22 cellular contexts compared by ENCODE assay signal in genomic region chrX:51178352-51178751, GRCh38.
DNase-seq lines count a peak whose midpoint lies in the region; ATAC-seq, FAIRE-seq and TF ChIP-seq lines count a peak whose summit lies in the region.
"Had no signal": no experiment of that assay in that cellular context is flagged by ENCODE, and none has a peak within 500 bp of the region (broad histone marks: within the 10 kb centered on the region; RNA-seq: fewer than 3 reads in every experiment).

No MANE protein-coding gene starts in this region.

- TF ChIP-seq CTCF in endothelial cell of umbilical vein (IDR thresholded peaks at IDR 0.05; ENCODE audit: extremely low read depth in 1 of 2, insufficient read depth in 1 of 2, low read depth in 1 of 2, low read length in 2 of 2) (no peak), nephron (IDR thresholded peaks at IDR 0.05; ENCODE audit: unreplicated experiment in 3 of 3) (no peak)

- intact Hi-C loops in endothelial cell of umbilical vein (cut with micrococcal nuclease) = no loop called here

- H2AFZ ChIP-seq in endothelial cell of umbilical vein (ENCODE audit: low read depth, low read length) = no peak overlapping the region
- H2AFZ ChIP-seq: GM23248 had no signal

- no peaks in the 10 kb centered on the region for H4K20me1 ChIP-seq in endothelial cell of umbilical vein (replicated peaks; ENCODE audit: control insufficient read depth, extremely low read depth, insufficient read depth, low read length)

- H3K9me3 ChIP-seq in endothelial cell of umbilical vein (replicated peaks; ENCODE audit: control insufficient read depth, insufficient read depth, low read length) = no peaks in the 10 kb centered on the region
- H3K9me3 ChIP-seq: BLaER1, Caco-2 had no signal

- no peaks in the 10 kb centered on the region for H3K27me3 ChIP-seq in endothelial cell of umbilical vein (ENCODE audit: control insufficient read depth in 2 of 2, insufficient read depth in 2 of 2, low read length in 2 of 2)

- H3K9ac ChIP-seq in endothelial cell of umbilical vein (replicated peaks; ENCODE audit: extremely low read depth, insufficient read depth, low read length) = no peak overlapping the region
- H3K9ac ChIP-seq: BLaER1, GM23248 had no signal

- no peak overlapping the region for H3K27ac Mint-ChIP-seq in stimulated activated naive CD8-positive, alpha-beta T cell treated with anti-CD3 and anti-CD28 coated beads, Interleukin-15, amount 100 ng/mL, for 72 hours
- H3K27ac Mint-ChIP-seq in nephron = peak overlapping the region; percentile 9 to 77 (median 10)
- H3K27ac Mint-ChIP-seq: B cell; CD4-positive, CD25-positive, alpha-beta regulatory T cell; CD8-positive, alpha-beta T cell had no signal

- H3K27ac ChIP-seq in endothelial cell of umbilical vein (ENCODE audit: insufficient read depth, low read depth, low read length) = no peak overlapping the region
- H3K27ac ChIP-seq: BLaER1, C4-2B, GM23248 had no signal

- no peaks in the 10 kb centered on the region for H3K4me1 Mint-ChIP-seq in stimulated activated naive CD8-positive, alpha-beta T cell treated with anti-CD3 and anti-CD28 coated beads, Interleukin-15, amount 100 ng/mL, for 72 hours
- H3K4me1 Mint-ChIP-seq in nephron = peaks cover 5% of the 10 kb centered on the region
- H3K4me1 Mint-ChIP-seq: B cell; CD4-positive, CD25-positive, alpha-beta regulatory T cell had no signal

- no peak overlapping the region for H3K4me3 ChIP-seq in endothelial cell of umbilical vein (replicated peaks in 1 of 3; ENCODE audit: insufficient read depth in 1 of 3, low read depth in 1 of 3, low read length in 3 of 3)
- H3K4me3 ChIP-seq: BLaER1, GM12878, GM23248 had no signal

- no peak overlapping the region for H3K4me2 ChIP-seq in endothelial cell of umbilical vein (ENCODE audit: insufficient read depth, low read length)
- H3K4me2 ChIP-seq: BLaER1 had no signal

- H3K36me3 Mint-ChIP-seq in nephron (ENCODE audit: low read depth) = no peaks in the 10 kb centered on the region
- H3K36me3 Mint-ChIP-seq: CD4-positive, CD25-positive, alpha-beta regulatory T cell; CD8-positive, alpha-beta T cell had no signal

- H3K9me3 Mint-ChIP-seq in stimulated activated naive CD8-positive, alpha-beta T cell treated with anti-CD3 and anti-CD28 coated beads, Interleukin-15, amount 100 ng/mL, for 72 hours = no peaks in the 10 kb centered on the region
- peaks cover 2% of the 10 kb centered on the region for H3K9me3 Mint-ChIP-seq in nephron
- H3K9me3 Mint-ChIP-seq: CD8-positive, alpha-beta T cell had no signal

- no peak overlapping the region for H3K4me3 Mint-ChIP-seq in stimulated activated naive CD8-positive, alpha-beta T cell treated with anti-CD3 and anti-CD28 coated beads, Interleukin-15, amount 100 ng/mL, for 72 hours
- no peak overlapping the region for H3K4me3 Mint-ChIP-seq in nephron
- H3K4me3 Mint-ChIP-seq: B cell; CD4-positive, CD25-positive, alpha-beta regulatory T cell; CD8-positive, alpha-beta T cell had no signal

- no peaks in the 10 kb centered on the region for H3K27me3 Mint-ChIP-seq in stimulated activated naive CD8-positive, alpha-beta T cell treated with anti-CD3 and anti-CD28 coated beads, Interleukin-15, amount 100 ng/mL, for 72 hours
- no peaks in the 10 kb centered on the region for H3K27me3 Mint-ChIP-seq in nephron (ENCODE audit: low read depth)
- H3K27me3 Mint-ChIP-seq: B cell; CD4-positive, CD25-positive, alpha-beta regulatory T cell had no signal

- peak; percentile 85 for FAIRE-seq in endothelial cell of umbilical vein (lab: Jason Lieb, UNC)
- FAIRE-seq in GM19239 (lab: Jason Lieb, UNC) = no peak
- FAIRE-seq: G401.6, GM12878, H1 had no signal

- peak; percentile 52 for ATAC-seq in stimulated activated naive CD8-positive, alpha-beta T cell treated with anti-CD3 and anti-CD28 coated beads, Interleukin-15, Interleukin-2, amounts not matched to agents 100 U/mL and 50 U/mL, for 24 hours
- ATAC-seq in stimulated activated naive CD8-positive, alpha-beta T cell treated with anti-CD3 and anti-CD28 coated beads, Interleukin-15, amount 100 ng/mL, for 72 hours = no peak
- ATAC-seq in GM19467 (IDR thresholded peaks at IDR 0.05; ENCODE audit: unreplicated experiment) = no peak
- ATAC-seq: CD8-positive, alpha-beta T cell; GM12878 had no signal

- POLR2A ChIA-PET in endothelial cell of umbilical vein (lab: Charles Lee) = no interaction called here

- TF ChIP-seq POLR2A in endothelial cell of umbilical vein (IDR thresholded peaks at IDR 0.05; ENCODE audit: low read depth, low read length) = no peak

- no peaks in the 10 kb centered on the region for H3K36me3 ChIP-seq in endothelial cell of umbilical vein (ENCODE audit: control insufficient read depth in 2 of 2, extremely low read depth in 1 of 2, insufficient read depth in 2 of 2, low read length in 2 of 2)
- H3K36me3 ChIP-seq: BLaER1 had no signal

- CTCF ChIA-PET in endothelial cell of umbilical vein (lab: Charles Lee) = no interaction called here

- H3K4me1 ChIP-seq in endothelial cell of umbilical vein (ENCODE audit: control insufficient read depth, extremely low read depth, insufficient read depth, low read length) = no peaks in the 10 kb centered on the region
- H3K4me1 ChIP-seq: Caco-2 had no signal

- H3K79me2 ChIP-seq in endothelial cell of umbilical vein (ENCODE audit: control insufficient read depth, insufficient read depth, low read length) = no peaks in the 10 kb centered on the region

- no peaks in the 10 kb centered on the region for H3K9me1 ChIP-seq in endothelial cell of umbilical vein (replicated peaks; ENCODE audit: control insufficient read depth, extremely low read depth, insufficient read depth, low read length)

- no peak for DNase-seq in stimulated activated naive CD8-positive, alpha-beta T cell treated with anti-CD3 and anti-CD28 coated beads, Interleukin-15, Interleukin-2, amounts not matched to agents 100 U/mL and 50 U/mL, for 24 hours
- no peak for DNase-seq in stimulated activated naive CD8-positive, alpha-beta T cell treated with anti-CD3 and anti-CD28 coated beads, Interleukin-15, amount 100 ng/mL, for 72 hours
- DNase-seq in endothelial cell of umbilical vein (ENCODE audit: low read depth, low spot score) (no peak), NCI-H1092 treated with DMSO at 0.1 percent for 48 hours (lab: John Stamatoyannopoulos, UW) (no peak), GM19239 (ENCODE audit: insufficient read length, low spot score) (no peak)
- DNase-seq: 8988T; Caco-2; CD4-positive, CD25-positive, alpha-beta regulatory T cell; CD8-positive, alpha-beta T cell; DMS153; DND-41; GM23248; H7; HCEC 1CT had no signal

- no TSS peak for BruUV-seq in endothelial cell of umbilical vein (replicated peaks; lab: Mats Ljungman, UMichigan)

- dilution Hi-C loops in endothelial cell of umbilical vein (cut with MboI; ENCODE audit: extremely low pct_ligation_motif_present, low sequenced_read_pairs) = no loop called here

TF ChIP-seq in endothelial cell of umbilical vein, 7 proteins besides CTCF, POLR2A, EP300 and RAD21:
- TF ChIP-seq FOS (IDR thresholded peaks at IDR 0.05; ENCODE audit: borderline replicate concordance, insufficient read depth, low read length) = no peak
- no peak for TF ChIP-seq EZH2 (IDR thresholded peaks at IDR 0.05; ENCODE audit: borderline replicate concordance, low read depth, low read length, severe bottlenecking)
- TF ChIP-seq MAX (IDR thresholded peaks at IDR 0.05; ENCODE audit: insufficient read depth, insufficient read length) = no peak
- TF ChIP-seq POLR2AphosphoS5 (IDR thresholded peaks at IDR 0.05; ENCODE audit: insufficient read depth, low read depth, low read length) = no peak
- TF ChIP-seq GATA2 (IDR thresholded peaks at IDR 0.05; ENCODE audit: insufficient read depth, insufficient read length, low read depth, low read length) = no peak
- TF ChIP-seq MYC (IDR thresholded peaks at IDR 0.05; ENCODE audit: low read depth, low read length) = no peak
- TF ChIP-seq JUN (IDR thresholded peaks at IDR 0.05; ENCODE audit: borderline replicate concordance, insufficient read depth, insufficient read length, low read depth) = no peak

Comparison
In these comparisons a context has a peak if more than half of its experiments do, and no peak if none do; other contexts are left out.
1. H3K27ac Mint-ChIP-seq: peak in nephron (3 of 3); none in stimulated activated naive CD8-positive, alpha-beta T cell treated with anti-CD3 and anti-CD28 coated beads, Interleukin-15, amount 100 ng/mL, for 72 hours (0 of 2).